ENCODE assay signal across 15 cellular contexts in the genomic region with DNA sequence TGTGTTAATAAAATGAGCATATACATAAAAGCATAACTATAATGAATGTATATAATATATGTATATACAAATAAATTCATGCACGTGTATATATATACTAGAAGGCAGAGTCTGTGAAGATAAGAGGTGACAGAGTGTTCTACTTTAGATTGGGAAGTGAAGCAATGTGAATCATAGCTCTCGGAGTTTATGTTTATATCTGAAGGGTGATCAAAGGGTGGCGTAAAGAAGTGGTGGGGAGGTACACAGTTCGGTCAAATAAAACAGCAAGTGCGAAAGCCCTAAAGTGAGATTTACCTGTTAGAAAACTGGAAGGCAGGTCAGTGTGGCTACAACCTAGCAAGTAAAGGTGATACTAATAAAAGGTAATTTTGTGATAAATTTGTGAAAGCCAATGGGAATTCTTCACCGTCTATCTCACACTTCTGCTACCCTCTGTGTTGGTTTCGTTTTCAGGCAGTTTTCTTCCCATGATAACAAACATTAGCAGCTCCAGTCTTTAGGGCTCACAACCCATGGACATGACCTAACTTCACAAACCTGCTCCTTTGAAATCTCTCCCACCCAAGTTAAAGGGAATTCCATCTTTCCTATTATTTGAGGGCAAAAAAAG. TPM values are rescaled to one million over a fixed set of nuclear protein-coding genes. Genes with fewer than 3 reads are reported as not detected.
A peak's percentile ranks its signal among the peaks of the same experiment; 100 is the strongest.
DNase-seq lines count a peak whose midpoint lies in the region; ATAC-seq, FAIRE-seq and TF ChIP-seq lines count a peak whose summit lies in the region.
"Had no signal": no experiment of that assay in that cellular context is flagged by ENCODE, and none has a peak within 500 bp of the region (broad histone marks: within the 10 kb centered on the region; RNA-seq: fewer than 3 reads in every experiment).

No MANE protein-coding gene starts in this region.

- H3K4me3 ChIP-seq in Loucy (ENCODE audit: low read length, poor library complexity, severe bottlenecking) (peak overlapping the region; percentile 72), right lobe of liver (peak overlapping the region in 2 of 3 donors; percentile 30 to 43)
- H3K4me3 ChIP-seq: stomach had no signal

- H3K4me1 ChIP-seq in Loucy (ENCODE audit: insufficient read depth, low read length, poor library complexity, severe bottlenecking) (no peaks in the 10 kb centered on the region), right lobe of liver (no peaks in the 10 kb centered on the region)
- H3K4me1 ChIP-seq: stomach had no signal

- H3K9ac ChIP-seq in Loucy (ENCODE audit: low read depth, low read length, poor library complexity, severe bottlenecking): no peak overlapping the region

- TF ChIP-seq CTCF in Loucy (conservative IDR thresholded peaks at IDR 0.05; ENCODE audit: low read length) (no peak), right lobe of liver (IDR thresholded peaks at IDR 0.05) (no peak)

- TF ChIP-seq POLR2A in right lobe of liver (IDR thresholded peaks at IDR 0.05): no peak

- peak; percentile 66 to 86 (median 71) for ATAC-seq in right lobe of liver
- no peak for ATAC-seq in GM19452 (IDR thresholded peaks at IDR 0.05; ENCODE audit: unreplicated experiment)
- ATAC-seq: activated CD4-positive, CD25-positive, alpha-beta regulatory T cell treated with anti-CD3 and anti-CD28 coated beads, Interleukin-2, amount 50 U/mL, for 24 hours had no signal

- H3F3A ChIP-seq in Loucy (ENCODE audit: low read depth): no peaks in the 10 kb centered on the region

- WGBS in right lobe of liver (ENCODE audit: insufficient coverage, low coverage, low lambda C conversion rate, missing lambda C conversion rate): 24% methylated on average over 7 of the region's 7 CpGs

- H3K27me3 ChIP-seq in Loucy (ENCODE audit: insufficient read depth, low read length, poor library complexity, severe bottlenecking) (no peaks in the 10 kb centered on the region), right lobe of liver (no peaks in the 10 kb centered on the region)
- H3K27me3 ChIP-seq: stomach had no signal

- no peaks in the 10 kb centered on the region for H3K36me3 ChIP-seq in Loucy (ENCODE audit: insufficient read depth, low read length)
- no peaks in the 10 kb centered on the region for H3K36me3 ChIP-seq in right lobe of liver
- H3K36me3 ChIP-seq: stomach had no signal

- no peaks in the 10 kb centered on the region for H3K79me2 ChIP-seq in Loucy (ENCODE audit: insufficient read depth, low read length)

- H2AFZ ChIP-seq in Loucy (ENCODE audit: low read length): peak overlapping the region; percentile 95

- no peaks in the 10 kb centered on the region for H4K20me1 ChIP-seq in Loucy (ENCODE audit: insufficient read depth, low read length, poor library complexity, severe bottlenecking)

- peak overlapping the region; percentile 52 for H3K4me2 ChIP-seq in Loucy (ENCODE audit: low read depth, low read length, poor library complexity, severe bottlenecking)

- DNase-seq in ELR (ENCODE audit: low read depth) (peak; percentile 72), SHP77 (lab: John Stamatoyannopoulos, UW) (peak; percentile 8 to 38), right lobe of liver (no peak), CD1c-positive myeloid dendritic cell (ENCODE audit: extremely low spot score) (no peak), HTR-8/SVneo (ENCODE audit: insufficient read length, low spot score) (no peak)
- no peak for DNase-seq in activated naive CD4-positive, alpha-beta T cell (lab: John Stamatoyannopoulos, UW)
- DNase-seq: NCI-H1105 treated with DMSO at 0.1 percent for 48 hours; stimulated activated CD4-positive, alpha-beta T cell treated with anti-CD3 and anti-CD28 coated beads, Interleukin-2, amount 100 ng/mL, for 48 hours; stomach had no signal

- H3K9me3 ChIP-seq in Loucy (ENCODE audit: insufficient read depth, low read depth, low read length): no peaks in the 10 kb centered on the region
- H3K9me3 ChIP-seq in right lobe of liver: no peaks in the 10 kb centered on the region
- H3K9me3 ChIP-seq: stomach had no signal

- H3K27ac ChIP-seq in right lobe of liver: no peak overlapping the region
- H3K27ac ChIP-seq: stomach had no signal

- H3K9me2 ChIP-seq in Loucy (replicated peaks; ENCODE audit: low read depth, low read length): no peaks in the 10 kb centered on the region

- intact Hi-C loops in right lobe of liver (cut with DNase I): no loop called here

- FAIRE-seq in HTR-8/SVneo (lab: Jason Lieb, UNC): no peak
- FAIRE-seq: bronchial epithelial cell, endothelial cell of umbilical vein had no signal

RNA-seq across cellular contexts. Expression of a gene that starts 46.7 kb away (rescaled TPM):
- 10 to 100 TPM; 28.4 to 53.8 (median 34.4) TPM for total RNA-seq in right lobe of liver
- total RNA-seq: activated T-helper 1 cell treated with anti-CD3 and anti-CD28 coated beads, Interleukin-12 subunit alpha, Interleukin-12 subunit beta, Interleukin-2, Interleukin-4 antibody, amounts not matched to agents 30 ng/mL and 10 ng/mL and 1 ng/mL, durations not matched to agents 14 hours and 24 hours and 36 hours had no signal

Comparison
In these comparisons a context has a peak if more than half of its experiments do, and no peak if none do; other contexts are left out.
1. DNase-seq: peak in ELR (single experiment) and SHP77 (2 of 2); none in right lobe of liver (0 of 3), CD1c-positive myeloid dendritic cell (single experiment), activated naive CD4-positive, alpha-beta T cell (0 of 4) and HTR-8/SVneo (single experiment).